1 cellular context compared by ENCODE assay signal in the genomic region with DNA sequence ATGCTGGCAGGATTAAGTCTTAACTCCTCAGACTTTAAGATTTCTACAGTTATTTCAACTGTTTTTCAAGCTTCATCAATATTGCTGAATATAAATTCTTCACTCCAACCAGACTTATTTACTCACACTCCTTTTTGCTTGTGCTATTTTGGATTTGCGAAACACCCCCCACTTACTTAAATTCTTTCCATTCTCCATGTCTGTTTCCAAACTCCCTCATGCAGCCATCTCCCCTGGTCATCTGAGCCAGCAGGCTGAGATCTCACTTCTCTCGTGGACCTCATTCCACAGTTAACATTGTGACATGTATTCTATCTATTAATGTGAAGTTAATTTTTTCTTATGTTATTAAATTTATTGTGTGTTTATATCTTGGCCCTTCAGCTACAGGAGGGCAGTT.
TF ChIP-seq lines count a peak whose summit lies in the region.

No MANE protein-coding gene starts in this region.

TF ChIP-seq in IMR-90, 13 proteins besides CTCF, POLR2A, EP300 and RAD21:
- no peak for TF ChIP-seq BHLHE40 (IDR thresholded peaks at IDR 0.05; ENCODE audit: low read depth, low read length)
- TF ChIP-seq SMC3 (IDR thresholded peaks at IDR 0.05; ENCODE audit: low read depth, low read length): no peak
- TF ChIP-seq, protein P1, sequence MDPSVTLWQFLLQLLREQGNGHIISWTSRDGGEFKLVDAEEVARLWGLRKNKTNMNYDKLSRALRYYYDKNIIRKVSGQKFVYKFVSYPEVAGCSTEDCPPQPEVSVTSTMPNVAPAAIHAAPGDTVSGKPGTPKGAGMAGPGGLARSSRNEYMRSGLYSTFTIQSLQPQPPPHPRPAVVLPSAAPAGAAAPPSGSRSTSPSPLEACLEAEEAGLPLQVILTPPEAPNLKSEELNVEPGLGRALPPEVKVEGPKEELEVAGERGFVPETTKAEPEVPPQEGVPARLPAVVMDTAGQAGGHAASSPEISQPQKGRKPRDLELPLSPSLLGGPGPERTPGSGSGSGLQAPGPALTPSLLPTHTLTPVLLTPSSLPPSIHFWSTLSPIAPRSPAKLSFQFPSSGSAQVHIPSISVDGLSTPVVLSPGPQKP (IDR thresholded peaks at IDR 0.05; ENCODE audit: borderline replicate concordance, low read depth, low read length): no peak
- TF ChIP-seq MAZ (IDR thresholded peaks at IDR 0.05; ENCODE audit: borderline replicate concordance, low read depth, low read length): no peak
- TF ChIP-seq, protein P2, sequence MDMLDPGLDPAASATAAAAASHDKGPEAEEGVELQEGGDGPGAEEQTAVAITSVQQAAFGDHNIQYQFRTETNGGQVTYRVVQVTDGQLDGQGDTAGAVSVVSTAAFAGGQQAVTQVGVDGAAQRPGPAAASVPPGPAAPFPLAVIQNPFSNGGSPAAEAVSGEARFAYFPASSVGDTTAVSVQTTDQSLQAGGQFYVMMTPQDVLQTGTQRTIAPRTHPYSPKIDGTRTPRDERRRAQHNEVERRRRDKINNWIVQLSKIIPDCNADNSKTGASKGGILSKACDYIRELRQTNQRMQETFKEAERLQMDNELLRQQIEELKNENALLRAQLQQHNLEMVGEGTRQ (IDR thresholded peaks at IDR 0.05; ENCODE audit: low read depth, low read length): no peak
